In the genomic region with DNA sequence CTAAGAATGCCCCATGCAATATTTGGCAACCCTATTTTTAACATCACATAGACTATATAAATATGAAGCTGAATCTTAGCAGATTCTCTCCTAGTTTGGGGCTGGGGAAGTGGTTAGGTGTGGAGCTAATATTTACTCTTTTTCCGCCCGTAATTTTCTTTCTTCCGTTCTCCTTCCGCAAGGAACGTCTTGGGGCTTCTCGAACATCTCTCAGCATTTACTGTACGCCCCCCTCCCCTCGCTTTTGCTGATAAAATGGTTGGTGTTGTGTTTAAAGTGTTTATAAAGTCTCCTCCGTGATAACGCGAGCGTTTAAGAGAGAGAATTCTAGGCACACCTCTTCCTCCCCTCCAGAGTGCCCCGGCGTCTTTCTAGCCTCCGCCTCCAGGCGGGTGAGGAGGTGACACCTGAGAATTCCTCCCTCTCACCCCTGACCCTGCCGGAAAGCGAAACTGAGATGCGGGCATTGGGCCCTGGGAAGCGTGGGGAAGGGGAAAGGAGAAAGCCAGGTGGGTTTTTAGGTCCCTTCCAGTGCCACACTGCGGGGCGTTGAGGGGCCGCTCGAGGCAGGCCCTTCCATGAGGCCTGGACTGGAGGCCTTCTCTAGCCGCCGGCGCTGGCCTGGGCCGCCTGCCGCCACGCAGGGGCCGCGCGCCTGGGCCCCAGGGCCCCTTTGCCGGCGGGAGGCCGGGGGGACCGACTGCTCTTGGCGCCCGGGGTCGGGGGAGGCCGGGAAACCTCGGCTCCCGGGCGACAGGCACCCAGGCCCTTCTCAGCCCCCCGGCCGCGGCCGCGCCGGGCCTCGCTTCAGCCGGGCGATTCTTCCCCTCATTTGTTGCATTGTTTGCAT, we compare ENCODE assay signal across 8 cellular contexts.
DNase-seq lines count a peak whose midpoint lies in the region; ATAC-seq, FAIRE-seq and TF ChIP-seq lines count a peak whose summit lies in the region.
"Not testable (repeated sequence)": the region's sequence is repeated elsewhere in the genome, so short reads cannot be mapped to it uniquely, and the experiment has no call there.

No MANE protein-coding gene starts in this region.

- H3K4me3 ChIP-seq in HUES64 (ENCODE audit: low read length) (peak overlapping the region; percentile 53), neutrophil (ENCODE audit: low read depth in 1 of 2, low read length in 1 of 2) (peak overlapping the region; percentile 51 to 62)

- H3K9ac ChIP-seq in HUES64 (ENCODE audit: low read depth, low read length) = peak overlapping the region; percentile 57

- not testable (repeated sequence) for H3K27me3 Mint-ChIP-seq in T-cell

- not testable (repeated sequence) for FAIRE-seq in urothelium cell line (lab: Jason Lieb, UNC)

- peak overlapping the region; percentile 38; the same call in 1 of the 2 replicates for H3K27ac ChIP-seq in HUES64 (ENCODE audit: low read depth, low read length)
- peak overlapping the region; percentile 32 for H3K27ac ChIP-seq in neutrophil

- ATAC-seq in HG02571 (IDR thresholded peaks at IDR 0.05; ENCODE audit: unreplicated experiment) (peak; percentile 89), T-cell (replicated peaks in 1 of 4) (peak; percentile 94 to 98 (median 95))
- not testable (repeated sequence) for ATAC-seq in Right ventricle myocardium inferior

- peak overlapping the region; percentile 82 to 94 (median 93) for H3K4me3 Mint-ChIP-seq in T-cell

- POLR2A ChIA-PET in T-cell (lab: Charles Lee) = interaction anchor here in 1 of 2 donors (0.6 kb wide), 2 partner anchors 128 to 1345 kb away, joined by 3 read pairs; no protein-coding TSS in a partner anchor

- H3K27ac Mint-ChIP-seq in T-cell = peak overlapping the region; percentile 99

- not testable (repeated sequence) for H3K9me3 Mint-ChIP-seq in T-cell

- not testable (repeated sequence) for H3K36me3 ChIP-seq in HUES64 (ENCODE audit: insufficient read depth, low read length); neutrophil

- not testable (repeated sequence) for H3K9me3 ChIP-seq in HUES64 (ENCODE audit: insufficient read depth, low read depth, low read length); neutrophil

- intact Hi-C loops in Right ventricle myocardium inferior (cut with DNase I) = loop anchor here (10.0 kb wide), 1 partner anchor 310 kb away; no protein-coding TSS in a partner anchor

- not testable (repeated sequence) for TF ChIP-seq CTCF in neutrophil (IDR thresholded peaks at IDR 0.05)

- WGBS in HUES64 = 1% methylated on average over 22 of the region's 53 CpGs

- H3K27me3 ChIP-seq in HUES64 (ENCODE audit: insufficient read depth, low read length) (peaks cover 61% of the 10 kb centered on the region), neutrophil (peaks cover 99% of the 10 kb centered on the region)

- peak; percentile 53 to 86 (median 72) for DNase-seq in T-cell
- DNase-seq in activated effector memory CD4-positive, alpha-beta T cell treated with Interleukin-2 at 50 U/mL for 16 hours = peak; percentile 64
- peak; percentile 53 for DNase-seq in Right ventricle myocardium inferior (ENCODE audit: missing footprints)
- peak; percentile 64 for DNase-seq in urothelium cell line (ENCODE audit: low spot score)

- H3K4me1 ChIP-seq in HUES64 (ENCODE audit: insufficient read depth, low read length) = peaks cover 39% of the 10 kb centered on the region
- H3K4me1 ChIP-seq in neutrophil (ENCODE audit: control insufficient read depth in 1 of 2, insufficient read depth in 1 of 2, low read depth in 1 of 2, low read length in 1 of 2) = not testable (repeated sequence)

- CTCF ChIA-PET in T-cell (lab: Charles Lee) = interaction anchor here (0.6 to 1.9 kb wide), 8 partner anchors 12 to 74 kb away, joined by 3 to 6 read pairs (median 3); no protein-coding TSS in a partner anchor

- peaks cover 45 to 77% (median 67%) of the 10 kb centered on the region in 3 donors for H3K4me1 Mint-ChIP-seq in T-cell

- peak; percentile 51 for TF ChIP-seq POLR2A in GM18526 (IDR thresholded peaks at IDR 0.05; ENCODE audit: extremely low read depth, insufficient read length)

- not testable (repeated sequence) for H3K36me3 Mint-ChIP-seq in T-cell
